25 cellular contexts compared by ENCODE assay signal in genomic region chr18:10234281-10234680, GRCh38.
DNase-seq lines count a peak whose midpoint lies in the region; ATAC-seq and TF ChIP-seq lines count a peak whose summit lies in the region.
"Had no signal": no experiment of that assay in that cellular context is flagged by ENCODE, and none has a peak within 500 bp of the region (broad histone marks: within the 10 kb centered on the region; RNA-seq: fewer than 3 reads in every experiment).

No MANE protein-coding gene starts in this region.

- H3K9me3 ChIP-seq in mesenchymal stem cell (ENCODE audit: control insufficient read depth, low read length) (peaks cover 9% of the 10 kb centered on the region), vagina (no peaks in the 10 kb centered on the region)
- H3K9me3 ChIP-seq: adrenal gland had no signal

- no peaks in the 10 kb centered on the region for H3K4me1 ChIP-seq in mesenchymal stem cell (ENCODE audit: control insufficient read depth, insufficient read depth, low read depth, low read length)
- peaks cover 35% of the 10 kb centered on the region for H3K4me1 ChIP-seq in vagina
- H3K4me1 ChIP-seq: adrenal gland had no signal

- H3K36me3 ChIP-seq in mesenchymal stem cell (ENCODE audit: control insufficient read depth in 1 of 2, insufficient read depth in 2 of 2, low read depth in 1 of 2, low read length in 2 of 2) (no peaks in the 10 kb centered on the region), vagina (no peaks in the 10 kb centered on the region)
- H3K36me3 ChIP-seq: adrenal gland, left ventricle myocardium inferior, tibial nerve had no signal

- TF ChIP-seq POLR2A in vagina (IDR thresholded peaks at IDR 0.05): no peak

- no peak overlapping the region for H2BK5ac ChIP-seq in mesenchymal stem cell (ENCODE audit: low read depth, low read length, poor library complexity, severe bottlenecking)

- H3K27ac ChIP-seq in mesenchymal stem cell (ENCODE audit: low read length, poor library complexity, severe bottlenecking) (no peak overlapping the region), vagina (peak overlapping the region; percentile 68)
- H3K27ac ChIP-seq: adrenal gland, tibial nerve had no signal

- no peak overlapping the region for H3K4me3 ChIP-seq in mesenchymal stem cell (ENCODE audit: insufficient read depth in 1 of 2, low read depth in 1 of 2, low read length in 2 of 2)
- H3K4me3 ChIP-seq in vagina: no peak overlapping the region
- H3K4me3 ChIP-seq: adrenal gland, left ventricle myocardium inferior, tibial nerve had no signal

- no peak overlapping the region for H2AFZ ChIP-seq in mesenchymal stem cell (ENCODE audit: low read depth, low read length)

- ATAC-seq in esophagus mucosa (peak; percentile 65), HG03565 (IDR thresholded peaks at IDR 0.05; ENCODE audit: unreplicated experiment) (no peak), HG02981 (IDR thresholded peaks at IDR 0.05; ENCODE audit: unreplicated experiment) (no peak)
- ATAC-seq: activated T-cell treated with anti-CD3 and anti-CD28 coated beads, Interleukin-2, amount 50 U/mL, for 72 hours had no signal

- DNase-seq in M059J (ENCODE audit: low read depth): peak; percentile 26
- peak; percentile 22 for DNase-seq in mesenchymal stem cell
- DNase-seq in vagina (ENCODE audit: extremely low spot score in 2 of 2): no peak
- DNase-seq in NCI-H2029 (lab: John Stamatoyannopoulos, UW): no peak
- DNase-seq: activated CD4-positive, alpha-beta T cell treated with anti-CD3 and anti-CD28 coated beads, Interleukin-2, amount 50 U/mL, for 4 hours; activated CD4-positive, CD25-positive, alpha-beta regulatory T cell; activated naive CD4-positive, alpha-beta T cell treated with Interleukin-2 at 50 U/mL for 16 hours; activated T-cell treated with anti-CD3 and anti-CD28 coated beads, Interleukin-2, amount 50 U/mL, for 72 hours; adrenal gland; Calu3; dermis blood vessel endothelial cell; DMS79 treated with DMSO at 0.1 percent for 48 hours; left ventricle myocardium inferior; midbrain; naive B cell; NCI-H1105; NCI-H187; NCI-H2171; nucleus accumbens; stimulated activated CD4-positive, alpha-beta T cell treated with anti-CD3 and anti-CD28 coated beads, Interleukin-15, amount 100 ng/mL, for 24 hours; stimulated activated CD4-positive, alpha-beta T cell treated with anti-CD3 and anti-CD28 coated beads, Interleukin-4, amount 100 ng/mL, for 4 hours had no signal

- H2AK5ac ChIP-seq in mesenchymal stem cell (ENCODE audit: low read length, severe bottlenecking): no peak overlapping the region

- WGBS in mesenchymal stem cell: 88% methylated on average over 4 of the region's 5 CpGs

- H3K79me1 ChIP-seq in mesenchymal stem cell (replicated peaks; ENCODE audit: low read length, poor library complexity, severe bottlenecking): no peaks in the 10 kb centered on the region

- H3K27me3 ChIP-seq in mesenchymal stem cell (ENCODE audit: control insufficient read depth in 1 of 2, insufficient read depth in 1 of 2, low read length in 2 of 2) (no peaks in the 10 kb centered on the region), vagina (no peaks in the 10 kb centered on the region)
- H3K27me3 ChIP-seq: adrenal gland, tibial nerve had no signal

- H2BK120ac ChIP-seq in mesenchymal stem cell (ENCODE audit: low read depth, low read length): peak overlapping the region; percentile 29

- H2BK15ac ChIP-seq in mesenchymal stem cell (ENCODE audit: low read depth, poor library complexity, severe bottlenecking): peak overlapping the region; percentile 87

- H4K91ac ChIP-seq in mesenchymal stem cell (ENCODE audit: low read length): peak overlapping the region; percentile 71

- intact Hi-C loops in vagina (cut with DNase I): no loop called here

- no peak overlapping the region for H3K9ac ChIP-seq in mesenchymal stem cell (ENCODE audit: low read length)

- H3K4ac ChIP-seq in mesenchymal stem cell (ENCODE audit: low read depth in 1 of 2, low read length in 2 of 2): peak overlapping the region; percentile 27 to 49

- H3K23ac ChIP-seq in mesenchymal stem cell (ENCODE audit: low read length in 2 of 2): no peak overlapping the region

- no peak for TF ChIP-seq CTCF in vagina (IDR thresholded peaks at IDR 0.05)

- H2BK12ac ChIP-seq in mesenchymal stem cell (ENCODE audit: low read length in 2 of 2): peak overlapping the region; percentile 2 to 98

- H4K8ac ChIP-seq in mesenchymal stem cell (ENCODE audit: low read length): peak overlapping the region; percentile 27

- peak overlapping the region in 1 of 2 experiments; percentile 0 for H3K14ac ChIP-seq in mesenchymal stem cell (ENCODE audit: low read length in 2 of 2)

- H3K18ac ChIP-seq in mesenchymal stem cell (ENCODE audit: low read depth in 1 of 2, low read length in 2 of 2): peak overlapping the region; percentile 35 to 50

- no peak overlapping the region for H3K4me2 ChIP-seq in mesenchymal stem cell (ENCODE audit: low read length, poor library complexity, severe bottlenecking)

Comparison
In these comparisons a context has a peak if more than half of its experiments do, and no peak if none do; other contexts are left out.
1. DNase-seq: peak in M059J (single experiment) and mesenchymal stem cell (single experiment); none in vagina (0 of 2) and NCI-H2029 (single experiment).